Comparison of ENCODE assay signal across 21 cellular contexts in the genomic region with DNA sequence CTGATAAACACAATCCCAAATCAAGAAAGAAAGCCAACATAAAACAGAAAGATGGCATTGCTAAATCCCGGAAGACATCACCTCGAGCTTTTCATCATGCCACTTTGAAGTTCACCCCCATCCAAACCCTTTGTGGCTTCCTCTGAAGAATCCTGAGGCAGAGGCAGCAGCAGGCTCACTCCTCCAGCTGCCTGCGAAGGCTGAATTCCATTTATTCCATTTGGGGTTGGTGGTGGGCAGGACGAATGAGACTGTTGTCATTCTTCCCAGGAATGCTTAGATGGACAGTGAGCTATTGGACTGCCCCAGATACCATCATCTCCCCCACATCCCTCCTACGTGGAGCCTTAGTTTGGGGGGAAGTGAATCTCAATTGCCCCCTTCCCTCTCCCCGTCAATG.
DNase-seq lines count a peak whose midpoint lies in the region; ATAC-seq, FAIRE-seq and TF ChIP-seq lines count a peak whose summit lies in the region.
"Had no signal": no experiment of that assay in that cellular context is flagged by ENCODE, and none has a peak within 500 bp of the region (broad histone marks: within the 10 kb centered on the region; RNA-seq: fewer than 3 reads in every experiment).

No MANE protein-coding gene starts in this region.

- H2BK15ac ChIP-seq in mesenchymal stem cell (ENCODE audit: low read depth, poor library complexity, severe bottlenecking), result no peak overlapping the region
- H2BK15ac ChIP-seq in H9 (ENCODE audit: low read depth, low read length), result no peak overlapping the region

- peak; percentile 13; the same call in 1 of the 3 replicates for ATAC-seq in GM23338
- ATAC-seq: CD8-positive, alpha-beta T cell; HepG2 had no signal

- H3K27ac Mint-ChIP-seq in GM23338 (no peak overlapping the region), H9 (no peak overlapping the region)
- H3K27ac Mint-ChIP-seq: B cell; CD14-positive monocyte; CD8-positive, alpha-beta T cell had no signal

- H3K18ac ChIP-seq in mesenchymal stem cell (ENCODE audit: low read depth in 1 of 2, low read length in 2 of 2) (no peak overlapping the region), trophoblast cell (ENCODE audit: low read length) (peak overlapping the region; percentile 56), H9 (ENCODE audit: insufficient read length, low read depth, low read length) (no peak overlapping the region)

- H4K20me1 ChIP-seq in GM23338 (replicated peaks; ENCODE audit: insufficient read depth), result no peaks in the 10 kb centered on the region
- H4K20me1 ChIP-seq in H9 (ENCODE audit: control insufficient read depth, insufficient read depth, insufficient read length), result no peaks in the 10 kb centered on the region

- H2AK5ac ChIP-seq in mesenchymal stem cell (ENCODE audit: low read length, severe bottlenecking) (no peak overlapping the region), trophoblast cell (ENCODE audit: low read length) (no peak overlapping the region), H9 (ENCODE audit: insufficient read length, low read length) (no peak overlapping the region)

- H4K91ac ChIP-seq in mesenchymal stem cell (ENCODE audit: low read length) (peak overlapping the region; percentile 54), trophoblast cell (ENCODE audit: low read depth, low read length) (no peak overlapping the region), H9 (ENCODE audit: insufficient read length, low read depth, low read length) (no peak overlapping the region)

- H3K27ac ChIP-seq in GM23338 (ENCODE audit: low read depth), result no peak overlapping the region
- H3K27ac ChIP-seq in mesenchymal stem cell (ENCODE audit: low read length, poor library complexity, severe bottlenecking), result no peak overlapping the region
- no peak overlapping the region for H3K27ac ChIP-seq in trophoblast cell (ENCODE audit: low read depth, low read length)
- no peak overlapping the region for H3K27ac ChIP-seq in H9 (ENCODE audit: insufficient read length, low read depth, low read length)
- H3K27ac ChIP-seq: GM23248 had no signal

- H3K79me2 ChIP-seq in GM23338 (replicated peaks; ENCODE audit: insufficient read depth) (no peaks in the 10 kb centered on the region), trophoblast cell (ENCODE audit: control insufficient read depth, insufficient read depth, low read length, poor library complexity) (no peaks in the 10 kb centered on the region), H9 (ENCODE audit: insufficient read depth, low read length) (no peaks in the 10 kb centered on the region)

- H3K79me1 ChIP-seq in mesenchymal stem cell (replicated peaks; ENCODE audit: low read length, poor library complexity, severe bottlenecking) (peaks cover 4% of the 10 kb centered on the region), trophoblast cell (ENCODE audit: low read length) (no peaks in the 10 kb centered on the region), H9 (ENCODE audit: insufficient read depth, low read depth, low read length, poor library complexity, severe bottlenecking) (no peaks in the 10 kb centered on the region)

- peak overlapping the region; percentile 19 for H4K8ac ChIP-seq in mesenchymal stem cell (ENCODE audit: low read length)
- no peak overlapping the region for H4K8ac ChIP-seq in trophoblast cell (ENCODE audit: low read depth, low read length)
- H4K8ac ChIP-seq in H9 (replicated peaks; ENCODE audit: insufficient read length, low read depth, low read length), result no peak overlapping the region

- no peak overlapping the region for H3K4me2 ChIP-seq in GM23338
- no peak overlapping the region for H3K4me2 ChIP-seq in mesenchymal stem cell (ENCODE audit: low read length, poor library complexity, severe bottlenecking)
- H3K4me2 ChIP-seq in trophoblast cell (ENCODE audit: low read length), result no peak overlapping the region
- no peak overlapping the region for H3K4me2 ChIP-seq in H9 (ENCODE audit: insufficient read depth, insufficient read length, low read length)

- H3K23me2 ChIP-seq in H9 (ENCODE audit: insufficient read length, low read depth, low read length, poor library complexity, severe bottlenecking), result no peaks in the 10 kb centered on the region

- no peak overlapping the region for H3T11ph ChIP-seq in H9 (ENCODE audit: low read length)

- H4K12ac ChIP-seq in trophoblast cell (ENCODE audit: low read depth, low read length), result no peak overlapping the region

- H3F3A ChIP-seq in GM23338 (replicated peaks; ENCODE audit: low read depth), result no peaks in the 10 kb centered on the region

- H2BK20ac ChIP-seq in H9 (ENCODE audit: low read depth, low read length, poor library complexity, severe bottlenecking), result no peak overlapping the region

- H3K4ac ChIP-seq in mesenchymal stem cell (ENCODE audit: low read depth in 1 of 2, low read length in 2 of 2), result no peak overlapping the region
- no peak overlapping the region for H3K4ac ChIP-seq in trophoblast cell (ENCODE audit: low read depth, low read length)
- no peak overlapping the region for H3K4ac ChIP-seq in H9 (ENCODE audit: low read depth, low read length)

- H3K36me3 ChIP-seq in GM23338 (ENCODE audit: insufficient read depth) (no peaks in the 10 kb centered on the region), mesenchymal stem cell (ENCODE audit: control insufficient read depth in 1 of 2, insufficient read depth in 2 of 2, low read depth in 1 of 2, low read length in 2 of 2) (no peaks in the 10 kb centered on the region), trophoblast cell (ENCODE audit: control insufficient read depth in 1 of 2, insufficient read depth in 2 of 2, low read length in 2 of 2) (no peaks in the 10 kb centered on the region)
- H3K36me3 ChIP-seq: HAP-1 had no signal

- no peaks in the 10 kb centered on the region for H3K27me3 ChIP-seq in GM23338 (ENCODE audit: insufficient read depth)
- no peaks in the 10 kb centered on the region for H3K27me3 ChIP-seq in mesenchymal stem cell (ENCODE audit: control insufficient read depth in 1 of 2, insufficient read depth in 1 of 2, low read length in 2 of 2)
- H3K27me3 ChIP-seq in trophoblast cell (ENCODE audit: insufficient read depth, low read length), result no peaks in the 10 kb centered on the region
- no peaks in the 10 kb centered on the region for H3K27me3 ChIP-seq in H9 (ENCODE audit: insufficient read depth, low read length)

- H3K27me3 Mint-ChIP-seq in GM23338 (ENCODE audit: insufficient read depth, low read depth, poor library complexity) (peaks cover 4% of the 10 kb centered on the region), H9 (ENCODE audit: low read depth) (peaks cover 7% of the 10 kb centered on the region; the same call in 1 of the 2 replicates)
- H3K27me3 Mint-ChIP-seq: B cell had no signal

- H3K4me1 Mint-ChIP-seq in GM23338 (peaks cover 65% of the 10 kb centered on the region), H9 (peaks cover 58 to 65% of the 10 kb centered on the region in 2 experiments)

- TF ChIP-seq POLR2A in GM12892 (IDR thresholded peaks at IDR 0.05; ENCODE audit: low read depth, low read length), result no peak

- no peak overlapping the region for H2BK12ac ChIP-seq in mesenchymal stem cell (ENCODE audit: low read length in 2 of 2)
- no peak overlapping the region for H2BK12ac ChIP-seq in trophoblast cell (ENCODE audit: low read length)
- no peak overlapping the region for H2BK12ac ChIP-seq in H9 (ENCODE audit: insufficient read length, low read depth, low read length)

- H3K9me3 Mint-ChIP-seq in GM23338 (no peaks in the 10 kb centered on the region), H9 (no peaks in the 10 kb centered on the region)
- H3K9me3 Mint-ChIP-seq: CD14-positive monocyte; CD8-positive, alpha-beta T cell had no signal

- WGBS in mesenchymal stem cell, result 100% methylated on average over 3 of the region's 6 CpGs
- WGBS in trophoblast cell (ENCODE audit: extremely low coverage, insufficient coverage, insufficient read length), result no CpG with 5 or more reads among the region's 6 CpGs
- WGBS in H9 (ENCODE audit: extremely low coverage, insufficient read length, low lambda C conversion rate), result no CpG with 5 or more reads among the region's 6 CpGs

- no peaks in the 10 kb centered on the region for H3K9me2 ChIP-seq in GM23338 (ENCODE audit: insufficient read depth)

- H3K4me3 ChIP-seq in GM23338, result no peak overlapping the region
- no peak overlapping the region for H3K4me3 ChIP-seq in mesenchymal stem cell (ENCODE audit: insufficient read depth in 1 of 2, low read depth in 1 of 2, low read length in 2 of 2)
- H3K4me3 ChIP-seq in trophoblast cell (ENCODE audit: low read depth, low read length), result no peak overlapping the region
- H3K4me3 ChIP-seq: GM23248, HAP-1 had no signal

- no peak overlapping the region for H3K56ac ChIP-seq in H9 (ENCODE audit: insufficient read length, low read depth, low read length)

- no peak overlapping the region for H3K14ac ChIP-seq in mesenchymal stem cell (ENCODE audit: low read length in 2 of 2)
- H3K14ac ChIP-seq in trophoblast cell (ENCODE audit: low read length), result no peak overlapping the region
- H3K14ac ChIP-seq in H9 (ENCODE audit: insufficient read depth, low read length), result no peak overlapping the region

- DNase-seq in GM23338 (ENCODE audit: low spot score) (peak; percentile 31), amniotic epithelial cell (ENCODE audit: low read depth) (peak; percentile 6), mesenchymal stem cell (no peak), trophoblast cell (no peak), GM12892 (ENCODE audit: insufficient read length) (no peak), H9 (no peak), NCI-H2107 (lab: John Stamatoyannopoulos, UW) (no peak)
- DNase-seq in activated CD8-positive, alpha-beta memory T cell treated with anti-CD3 and anti-CD28 coated beads, Interleukin-2, amount 50 U/mL, for 4 hours, result no peak
- DNase-seq: CD8-positive, alpha-beta T cell; COR-L47; DMS153; DMS79 treated with DMSO at 0.1 percent for 48 hours; EL had no signal

- H3K4me1 ChIP-seq in GM23338 (ENCODE audit: insufficient read depth) (peaks cover 33% of the 10 kb centered on the region), mesenchymal stem cell (ENCODE audit: control insufficient read depth, insufficient read depth, low read depth, low read length) (peaks cover 5% of the 10 kb centered on the region), trophoblast cell (ENCODE audit: control insufficient read depth in 1 of 2, insufficient read depth in 2 of 2, low read length in 2 of 2) (peaks cover 3 to 9% of the 10 kb centered on the region in 2 experiments), H9 (ENCODE audit: insufficient read depth, low read length) (peaks cover 3% of the 10 kb centered on the region)

- TF ChIP-seq CTCF in GM23338 (conservative IDR thresholded peaks at IDR 0.05; ENCODE audit: low read depth in 2 of 2) (no peak), H9 (conservative IDR thresholded peaks at IDR 0.05) (no peak)

- FAIRE-seq in GM12892 (lab: Jason Lieb, UNC), result no peak
- FAIRE-seq: D721Med, G401.6, HepG2, HTR-8/SVneo had no signal

- H2BK5ac ChIP-seq in mesenchymal stem cell (ENCODE audit: low read depth, low read length, poor library complexity, severe bottlenecking) (no peak overlapping the region), trophoblast cell (ENCODE audit: low read depth, low read length, poor library complexity) (no peak overlapping the region), H9 (ENCODE audit: insufficient read length, low read length) (no peak overlapping the region)

- H3K4me3 Mint-ChIP-seq in GM23338, result no peak overlapping the region
- H3K4me3 Mint-ChIP-seq in H9, result no peak overlapping the region
- H3K4me3 Mint-ChIP-seq: B cell; CD14-positive monocyte; CD8-positive, alpha-beta T cell had no signal

- H3K9me3 ChIP-seq in mesenchymal stem cell (ENCODE audit: control insufficient read depth, low read length) (no peaks in the 10 kb centered on the region), trophoblast cell (ENCODE audit: insufficient read depth, low read depth, low read length) (no peaks in the 10 kb centered on the region), H9 (ENCODE audit: control insufficient read depth, low read depth, low read length) (no peaks in the 10 kb centered on the region)
- H3K9me3 ChIP-seq: HAP-1 had no signal

- H2BK120ac ChIP-seq in mesenchymal stem cell (ENCODE audit: low read depth, low read length) (no peak overlapping the region), trophoblast cell (ENCODE audit: insufficient read depth, low read length, poor library complexity) (no peak overlapping the region), H9 (ENCODE audit: low read depth, low read length, poor library complexity, severe bottlenecking) (no peak overlapping the region)

- H3K9ac ChIP-seq in mesenchymal stem cell (ENCODE audit: low read length) (no peak overlapping the region), trophoblast cell (ENCODE audit: low read length) (no peak overlapping the region), H9 (ENCODE audit: extremely low read depth, insufficient read length, low read length) (no peak overlapping the region)
- H3K9ac ChIP-seq: GM23248 had no signal

- H3K36me3 Mint-ChIP-seq in GM23338 (ENCODE audit: low read depth) (no peaks in the 10 kb centered on the region), H9 (ENCODE audit: insufficient read depth in 1 of 3, low read depth in 3 of 3) (no peaks in the 10 kb centered on the region)
- H3K36me3 Mint-ChIP-seq: CD8-positive, alpha-beta T cell had no signal

- H3K23ac ChIP-seq in mesenchymal stem cell (ENCODE audit: low read length in 2 of 2), result no peak overlapping the region
- no peak overlapping the region for H3K23ac ChIP-seq in trophoblast cell (ENCODE audit: low read length)
- H3K23ac ChIP-seq in H9 (ENCODE audit: insufficient read length, low read depth, low read length), result no peak overlapping the region

- H4K5ac ChIP-seq in H9 (ENCODE audit: insufficient read length, low read depth, low read length), result no peak overlapping the region

- no peak overlapping the region for H2AFZ ChIP-seq in GM23338
- no peak overlapping the region for H2AFZ ChIP-seq in mesenchymal stem cell (ENCODE audit: low read depth, low read length)
- H2AFZ ChIP-seq in trophoblast cell (ENCODE audit: insufficient read depth, low read length, poor library complexity), result no peak overlapping the region
- H2AFZ ChIP-seq in H9 (ENCODE audit: low read length), result no peak overlapping the region
- H2AFZ ChIP-seq: GM23248 had no signal

Comparison
In these comparisons a context has a peak if more than half of its experiments do, and no peak if none do; other contexts are left out.
1. DNase-seq: peak in GM23338 (single experiment) and amniotic epithelial cell (single experiment); none in mesenchymal stem cell (single experiment), trophoblast cell (0 of 2), activated CD8-positive, alpha-beta memory T cell treated with anti-CD3 and anti-CD28 coated beads, Interleukin-2, amount 50 U/mL, for 4 hours (single experiment), GM12892 (single experiment), H9 (single experiment) and NCI-H2107 (single experiment).